1 cellular context compared by ENCODE assay signal in genomic region chr16:52825882-52826281, GRCh38.
TF ChIP-seq lines count a peak whose summit lies in the region.

No MANE protein-coding gene starts in this region.

TF ChIP-seq in IMR-90, 13 proteins besides CTCF, POLR2A, EP300 and RAD21 (continued from another document):
- TF ChIP-seq ELK1 (IDR thresholded peaks at IDR 0.05; ENCODE audit: borderline replicate concordance, low read depth, low read length) (no peak), SMC3 (IDR thresholded peaks at IDR 0.05; ENCODE audit: low read depth, low read length) (no peak), RFX5 (IDR thresholded peaks at IDR 0.05; ENCODE audit: low read depth, low read length) (no peak)
TF ChIP-seq in IMR-90: peak in this region for 0.
